8 cellular contexts compared by ENCODE assay signal in genomic region chr6:12012231-12012565, GRCh38. TPM values are rescaled to one million over a fixed set of nuclear protein-coding genes. Genes with fewer than 3 reads are reported as not detected.
DNase-seq lines count a peak whose midpoint lies in the region; ATAC-seq and TF ChIP-seq lines count a peak whose summit lies in the region.

Gene HIVEP1, plus strand, starts transcription at chr6:12012312. Its CDS starts 3,317 bp downstream, at chr6:12015629.

- CTCF ChIA-PET in OCI-LY7 (lab: Charles Lee; ENCODE audit: unreplicated experiment): no interaction called here

- peaks cover 12% of the 10 kb centered on the region for H4K20me1 ChIP-seq in OCI-LY7 (ENCODE audit: insufficient read depth, low read length)

- H3K9me3 Mint-ChIP-seq in central memory CD8-positive, alpha-beta T cell: no peaks in the 10 kb centered on the region
- no peaks in the 10 kb centered on the region for H3K9me3 Mint-ChIP-seq in stimulated activated effector memory CD8-positive, alpha-beta T cell treated with anti-CD3 and anti-CD28 coated beads, Interleukin-12 subunit alpha, Interleukin-12 subunit beta, amount 100 ng/mL, for 72 hours

- peaks cover 54% of the 10 kb centered on the region for H3K79me2 ChIP-seq in OCI-LY7 (ENCODE audit: insufficient read depth, low read depth, low read length)

- no peaks in the 10 kb centered on the region for H3K9me2 ChIP-seq in OCI-LY7 (ENCODE audit: insufficient read depth, low read length)

- no peak for TF ChIP-seq CTCF in OCI-LY7 (conservative IDR thresholded peaks at IDR 0.05; ENCODE audit: low read length)

- peak within 1 kb of the TSS; percentile 49 for H3K27ac ChIP-seq in OCI-LY7 (ENCODE audit: low read depth, low read length, poor library complexity, severe bottlenecking)

- peak; percentile 1 for ATAC-seq in GM19397 (IDR thresholded peaks at IDR 0.05; ENCODE audit: unreplicated experiment)
- no peak for ATAC-seq in central memory CD8-positive, alpha-beta T cell (replicated peaks; ENCODE audit: extremely low read depth, poor library complexity, severe bottlenecking)
- no peak for ATAC-seq in left colon
- peak; percentile 0 for ATAC-seq in stimulated activated effector memory CD8-positive, alpha-beta T cell treated with anti-CD3 and anti-CD28 coated beads, Interleukin-12 subunit alpha, Interleukin-12 subunit beta, amount 100 ng/mL, for 72 hours

- intact Hi-C loops in OCI-LY7 (cut with micrococcal nuclease; ENCODE audit: unreplicated experiment) (loop anchor here (5.0 kb wide), 1 partner anchor 1480 kb away; no protein-coding TSS in a partner anchor), left colon (cut with DNase I, micrococcal nuclease) (loop anchor here in 1 of 2 donors (5.0 kb wide), 1 partner anchor 240 kb away; no protein-coding TSS in a partner anchor)

- peaks cover 35% of the 10 kb centered on the region for H3K36me3 ChIP-seq in OCI-LY7 (ENCODE audit: insufficient read depth, low read length)

- H3K4me2 ChIP-seq in OCI-LY7 (ENCODE audit: low read length): peak within 1 kb of the TSS; percentile 95

- H3K27me3 Mint-ChIP-seq in central memory CD8-positive, alpha-beta T cell: no peaks in the 10 kb centered on the region

- POLR2A ChIA-PET in OCI-LY7 (lab: Charles Lee): interaction anchor here (0.6 kb wide), 1 partner anchor 395 kb away, joined by 6 read pairs; no protein-coding TSS in a partner anchor

- H2AFZ ChIP-seq in OCI-LY7 (ENCODE audit: low read length): peak within 1 kb of the TSS; percentile 51; the same call in 1 of the 2 replicates

- peaks cover 29% of the 10 kb centered on the region for H3K36me3 Mint-ChIP-seq in central memory CD8-positive, alpha-beta T cell (ENCODE audit: insufficient read depth)
- peaks cover 60% of the 10 kb centered on the region for H3K36me3 Mint-ChIP-seq in stimulated activated effector memory CD8-positive, alpha-beta T cell treated with anti-CD3 and anti-CD28 coated beads, Interleukin-12 subunit alpha, Interleukin-12 subunit beta, amount 100 ng/mL, for 72 hours

- H3K4me1 Mint-ChIP-seq in central memory CD8-positive, alpha-beta T cell: peaks cover 46% of the 10 kb centered on the region
- H3K4me1 Mint-ChIP-seq in stimulated activated effector memory CD8-positive, alpha-beta T cell treated with anti-CD3 and anti-CD28 coated beads, Interleukin-12 subunit alpha, Interleukin-12 subunit beta, amount 100 ng/mL, for 72 hours: peaks cover 44% of the 10 kb centered on the region

- peaks cover 28% of the 10 kb centered on the region for H3K4me1 ChIP-seq in OCI-LY7 (ENCODE audit: insufficient read depth, low read length, poor library complexity, severe bottlenecking)

- no peak for DNase-seq in A172 (ENCODE audit: low spot score)
- no peak for DNase-seq in OCI-LY7 (ENCODE audit: low spot score)
- DNase-seq in central memory CD8-positive, alpha-beta T cell (ENCODE audit: low spot score in 2 of 2): no peak
- no peak for DNase-seq in left colon
- DNase-seq in stimulated activated effector memory CD8-positive, alpha-beta T cell treated with anti-CD3 and anti-CD28 coated beads, Interleukin-12 subunit alpha, Interleukin-12 subunit beta, amount 100 ng/mL, for 72 hours (ENCODE audit: low spot score in 2 of 2): peak in 1 of 2 donors; percentile 21
- DNase-seq in NCI-H1694 treated with DMSO at 0.1 percent for 48 hours (lab: John Stamatoyannopoulos, UW): no peak
- DNase-seq in SW 1271 (lab: John Stamatoyannopoulos, UW): no peak

- H3K9me3 ChIP-seq in OCI-LY7 (ENCODE audit: low read length): peaks cover 8% of the 10 kb centered on the region; the same call in 1 of the 2 replicates

- peak within 1 kb of the TSS; percentile 94 for H3K4me3 ChIP-seq in OCI-LY7 (ENCODE audit: low read depth, low read length, poor library complexity, severe bottlenecking)

- peak within 1 kb of the TSS; percentile 97 for H3K4me3 Mint-ChIP-seq in central memory CD8-positive, alpha-beta T cell
- peak within 1 kb of the TSS; percentile 92 for H3K4me3 Mint-ChIP-seq in stimulated activated effector memory CD8-positive, alpha-beta T cell treated with anti-CD3 and anti-CD28 coated beads, Interleukin-12 subunit alpha, Interleukin-12 subunit beta, amount 100 ng/mL, for 72 hours

- BruUV-seq in OCI-LY7 (replicated peaks; lab: Mats Ljungman, UMichigan): no TSS peak

- peak within 1 kb of the TSS; percentile 100 for H3K27ac Mint-ChIP-seq in central memory CD8-positive, alpha-beta T cell (ENCODE audit: low read depth)
- peak within 1 kb of the TSS; percentile 99 for H3K27ac Mint-ChIP-seq in stimulated activated effector memory CD8-positive, alpha-beta T cell treated with anti-CD3 and anti-CD28 coated beads, Interleukin-12 subunit alpha, Interleukin-12 subunit beta, amount 100 ng/mL, for 72 hours

RNA-seq across cellular contexts. Expression of gene HIVEP1, which starts in this region (rescaled TPM):
- total RNA-seq in A172 (2014; rRNA removed; shearing (Covaris generic)): 18.9 and 32.2 TPM in 2 replicates
- total RNA-seq in OCI-LY7 (2014; rRNA removed; shearing (Covaris generic)): 18.3 and 22.6 TPM in 2 replicates
- total RNA-seq in OCI-LY7 (2022) (22.1 and 29.5 TPM in 2 replicates), left colon (10 to 100 TPM; 27.2 to 33.3 TPM)

Comparison
In these comparisons a context has a peak if more than half of its experiments do, and no peak if none do; other contexts are left out.
1. ATAC-seq: peak in GM19397 (single experiment) and stimulated activated effector memory CD8-positive, alpha-beta T cell treated with anti-CD3 and anti-CD28 coated beads, Interleukin-12 subunit alpha, Interleukin-12 subunit beta, amount 100 ng/mL, for 72 hours (single experiment); none in central memory CD8-positive, alpha-beta T cell (single experiment) and left colon (single experiment).